ENCODE assay signal across 18 cellular contexts in genomic region chr4:168615294-168615693, GRCh38.
DNase-seq lines count a peak whose midpoint lies in the region; ATAC-seq and TF ChIP-seq lines count a peak whose summit lies in the region.
"Had no signal": no experiment of that assay in that cellular context is flagged by ENCODE, and none has a peak within 500 bp of the region (broad histone marks: within the 10 kb centered on the region; RNA-seq: fewer than 3 reads in every experiment).

No MANE protein-coding gene starts in this region.

- H3K9me3 Mint-ChIP-seq in endodermal cell = no peaks in the 10 kb centered on the region
- H3K9me3 Mint-ChIP-seq in osteocyte (ENCODE audit: unreplicated experiment) = no peaks in the 10 kb centered on the region
- H3K9me3 Mint-ChIP-seq: CD4-positive, alpha-beta T cell had no signal

- H3K36me3 ChIP-seq in PC-3 (ENCODE audit: low read depth, low read length) (no peaks in the 10 kb centered on the region), endodermal cell (ENCODE audit: control insufficient read depth, insufficient read depth, low read length) (no peaks in the 10 kb centered on the region)

- H3K9ac ChIP-seq in PC-3 (ENCODE audit: low read length) (no peak overlapping the region), endodermal cell (ENCODE audit: extremely low read depth, low read length, poor library complexity, severe bottlenecking) (no peak overlapping the region)

- H3K36me3 Mint-ChIP-seq in endodermal cell (ENCODE audit: low read depth) = no peaks in the 10 kb centered on the region
- no peaks in the 10 kb centered on the region for H3K36me3 Mint-ChIP-seq in osteocyte (ENCODE audit: unreplicated experiment)

- H3K9me2 ChIP-seq in PC-3 (replicated peaks; ENCODE audit: low read length) = no peaks in the 10 kb centered on the region

- H3K9me3 ChIP-seq in PC-3 (ENCODE audit: low read length) = no peaks in the 10 kb centered on the region
- no peaks in the 10 kb centered on the region for H3K9me3 ChIP-seq in endodermal cell (ENCODE audit: control insufficient read depth, low read length)

- no peaks in the 10 kb centered on the region for H4K20me1 ChIP-seq in PC-3 (ENCODE audit: low read length)

- no peak overlapping the region for H2AFZ ChIP-seq in PC-3 (ENCODE audit: low read length)

- TF ChIP-seq CTCF in PC-3 (conservative IDR thresholded peaks at IDR 0.05; ENCODE audit: low read depth, low read length) (no peak), endodermal cell (conservative IDR thresholded peaks at IDR 0.05) (no peak), osteocyte (IDR thresholded peaks at IDR 0.05) (no peak)

- DNase-seq in ELR (ENCODE audit: low read depth) (peak; percentile 61), PC-3 (peak; percentile 28), endodermal cell (peak; percentile 62), osteocyte (ENCODE audit: extremely low spot score, unreplicated experiment) (no peak), NCI-H187 (lab: John Stamatoyannopoulos, UW) (no peak), NCI-H2107 treated with DMSO at 0.1 percent for 48 hours (lab: John Stamatoyannopoulos, UW; ENCODE audit: unreplicated experiment) (no peak), NCI-H1105 treated with DMSO at 0.1 percent for 48 hours (lab: John Stamatoyannopoulos, UW) (no peak), OCI-M2 (lab: John Stamatoyannopoulos, UW; ENCODE audit: unreplicated experiment) (no peak)
- DNase-seq: activated CD4-positive, alpha-beta T cell treated with anti-CD3 and anti-CD28 coated beads for 36 hours; amygdala; CD4-positive, alpha-beta T cell; effector memory CD4-positive, alpha-beta T cell; glutamatergic neuron; kidney; NCI-H1048; NCI-H446; stimulated activated naive CD8-positive, alpha-beta T cell treated with anti-CD3 and anti-CD28 coated beads, Interleukin-15, Interleukin-2, amounts not matched to agents 100 U/mL and 50 U/mL, for 24 hours had no signal

- H3F3A ChIP-seq in PC-3 (ENCODE audit: low read length, unreplicated experiment) = no peaks in the 10 kb centered on the region

- no peak overlapping the region for H3K27ac ChIP-seq in PC-3 (ENCODE audit: low read length)
- no peak overlapping the region for H3K27ac ChIP-seq in endodermal cell (ENCODE audit: low read depth, low read length)

- ATAC-seq in PC-3 = no peak
- ATAC-seq: activated CD4-positive, alpha-beta T cell treated with anti-CD3 and anti-CD28 coated beads for 36 hours; Panc1; stimulated activated naive CD8-positive, alpha-beta T cell treated with anti-CD3 and anti-CD28 coated beads, Interleukin-15, Interleukin-2, amounts not matched to agents 100 U/mL and 50 U/mL, for 24 hours had no signal

- peaks cover 3% of the 10 kb centered on the region for H3K27me3 Mint-ChIP-seq in endodermal cell (ENCODE audit: insufficient read depth)
- no peaks in the 10 kb centered on the region for H3K27me3 Mint-ChIP-seq in osteocyte (ENCODE audit: unreplicated experiment)

- H3K4me3 ChIP-seq in PC-3 (ENCODE audit: low read length) = no peak overlapping the region
- H3K4me3 ChIP-seq in endodermal cell (ENCODE audit: low read length) = peak overlapping the region; percentile 47

- peak overlapping the region; percentile 81 for H3K27ac Mint-ChIP-seq in endodermal cell
- H3K27ac Mint-ChIP-seq in osteocyte (ENCODE audit: unreplicated experiment) = peak overlapping the region; percentile 85
- H3K27ac Mint-ChIP-seq: activated CD4-positive, alpha-beta T cell treated with anti-CD3 and anti-CD28 coated beads for 36 hours; CD4-positive, alpha-beta T cell had no signal

- H3K4me1 Mint-ChIP-seq in endodermal cell = peaks cover 19% of the 10 kb centered on the region
- peaks cover 75% of the 10 kb centered on the region for H3K4me1 Mint-ChIP-seq in osteocyte (ENCODE audit: unreplicated experiment)
- H3K4me1 Mint-ChIP-seq: activated CD4-positive, alpha-beta T cell treated with anti-CD3 and anti-CD28 coated beads for 36 hours had no signal

- H3K27me3 ChIP-seq in PC-3 (ENCODE audit: low read length) (no peaks in the 10 kb centered on the region), endodermal cell (ENCODE audit: control insufficient read depth, insufficient read depth, low read length, poor library complexity, severe bottlenecking) (no peaks in the 10 kb centered on the region)

- no peaks in the 10 kb centered on the region for H3K79me2 ChIP-seq in PC-3 (ENCODE audit: low read length)

- intact Hi-C loops in PC-3 (cut with micrococcal nuclease) = no loop called here

- 0 out of 2 replicates have a peak overlapping the region, but pooled peaks have one; percentile 15 for H3K4me2 ChIP-seq in PC-3 (ENCODE audit: low read length)

- H3K4me1 ChIP-seq in PC-3 (ENCODE audit: insufficient read depth, low read length) (peaks cover 59% of the 10 kb centered on the region), endodermal cell (ENCODE audit: control insufficient read depth, insufficient read depth, low read length) (peaks cover 9% of the 10 kb centered on the region)

- no peak overlapping the region for H3K4me3 Mint-ChIP-seq in endodermal cell
- H3K4me3 Mint-ChIP-seq in osteocyte (ENCODE audit: unreplicated experiment) = no peak overlapping the region
- H3K4me3 Mint-ChIP-seq: activated CD4-positive, alpha-beta T cell treated with anti-CD3 and anti-CD28 coated beads for 36 hours; CD4-positive, alpha-beta T cell had no signal

- CTCF ChIA-PET in PC-3 (lab: Charles Lee) = no interaction called here

- WGBS in endodermal cell (ENCODE audit: insufficient coverage in 1 of 2, insufficient read length in 1 of 2), 2 experiments = 38 to 52% methylated on average over 2 to 4 of the region's 4 CpGs

- no TSS peak for BruUV-seq in PC-3 (replicated peaks; lab: Mats Ljungman, UMichigan)

- POLR2A ChIA-PET in PC-3 (lab: Charles Lee; ENCODE audit: unreplicated experiment) = no interaction called here

Comparison
In these comparisons a context has a peak if more than half of its experiments do, and no peak if none do; other contexts are left out.
1. DNase-seq: peak in ELR (single experiment), PC-3 (single experiment) and endodermal cell (single experiment); none in osteocyte (single experiment), NCI-H187 (0 of 2), NCI-H2107 treated with DMSO at 0.1 percent for 48 hours (single experiment), NCI-H1105 treated with DMSO at 0.1 percent for 48 hours (single experiment) and OCI-M2 (single experiment).